ENCODE assay signal across 11 cellular contexts in the genomic region with DNA sequence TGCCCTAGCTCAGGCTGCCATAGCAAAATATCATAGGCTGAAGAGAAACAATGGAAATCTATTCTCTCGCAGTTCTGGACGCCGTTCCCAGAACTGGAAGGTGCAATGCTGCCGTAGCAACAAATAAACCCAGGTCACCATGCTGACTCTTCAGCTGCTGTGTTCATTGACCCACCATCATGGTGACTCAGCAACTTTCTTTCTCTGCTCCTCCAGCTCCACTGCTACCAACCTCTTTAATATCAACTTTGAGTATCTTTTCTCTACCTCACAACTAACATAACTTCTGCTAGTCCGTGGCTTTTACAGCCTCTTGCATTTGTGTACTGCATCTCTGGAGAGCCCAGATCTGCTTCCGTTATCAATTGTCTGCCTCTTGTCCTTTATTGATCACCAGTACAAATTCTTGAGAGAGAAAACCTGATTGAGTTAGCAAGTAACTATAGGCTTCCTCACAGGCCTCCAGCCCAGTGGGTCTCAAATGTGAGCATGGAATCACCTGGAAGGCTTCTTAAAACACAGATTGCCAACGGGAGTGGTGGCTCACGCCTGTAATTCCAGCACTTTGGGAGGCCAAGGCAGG. TPM values are rescaled to one million over a fixed set of nuclear protein-coding genes. Genes with fewer than 3 reads are reported as not detected.
DNase-seq lines count a peak whose midpoint lies in the region; ATAC-seq, FAIRE-seq and TF ChIP-seq lines count a peak whose summit lies in the region.
"Had no signal": no experiment of that assay in that cellular context is flagged by ENCODE, and none has a peak within 500 bp of the region (broad histone marks: within the 10 kb centered on the region; RNA-seq: fewer than 3 reads in every experiment).

No MANE protein-coding gene starts in this region.

- no peak for TF ChIP-seq EP300 in Ishikawa (IDR thresholded peaks at IDR 0.05; ENCODE audit: borderline replicate concordance)

- no peak for TF ChIP-seq RAD21 in Ishikawa (IDR thresholded peaks at IDR 0.05; ENCODE audit: low read depth)

- H3K36me3 ChIP-seq in astrocyte (ENCODE audit: insufficient read depth, low read length) = no peaks in the 10 kb centered on the region
- no peaks in the 10 kb centered on the region for H3K36me3 ChIP-seq in prostate gland
- H3K36me3 ChIP-seq: SJSA1 had no signal

- H3K27me3 ChIP-seq in astrocyte (ENCODE audit: insufficient read depth, low read length) = no peaks in the 10 kb centered on the region
- no peaks in the 10 kb centered on the region for H3K27me3 ChIP-seq in prostate gland (replicated peaks; ENCODE audit: insufficient read depth)
- H3K27me3 ChIP-seq: SJSA1 had no signal

- WGBS in prostate gland = 95% methylated on average over 8 of the region's 8 CpGs

- no peaks in the 10 kb centered on the region for H3K9me3 Mint-ChIP-seq in astrocyte (ENCODE audit: unreplicated experiment)

- no peak overlapping the region for H3K4me2 ChIP-seq in astrocyte (ENCODE audit: low read length)

- no peak for ATAC-seq in GM18867 (IDR thresholded peaks at IDR 0.05; ENCODE audit: unreplicated experiment)

- no peak overlapping the region for H3K9ac ChIP-seq in astrocyte (ENCODE audit: low read length)

- TF ChIP-seq CTCF in astrocyte (IDR thresholded peaks at IDR 0.05; ENCODE audit: insufficient read depth, low read depth, low read length) (no peak), prostate gland (IDR thresholded peaks at IDR 0.05) (no peak)

- no peaks in the 10 kb centered on the region for H3K36me3 Mint-ChIP-seq in astrocyte (ENCODE audit: low read depth, unreplicated experiment)

- FAIRE-seq in astrocyte (lab: Jason Lieb, UNC) = no peak
- FAIRE-seq: urothelium cell line had no signal

- no peaks in the 10 kb centered on the region for H3K27me3 Mint-ChIP-seq in astrocyte (ENCODE audit: low read depth, unreplicated experiment)

- DNase-seq in EL = peak; percentile 6
- no peak for DNase-seq in astrocyte (ENCODE audit: low read depth)
- DNase-seq in lung microvascular endothelial cell (ENCODE audit: low read depth in 2 of 2) = peak; percentile 27 to 30
- DNase-seq in prostate gland (ENCODE audit: low spot score) = no peak
- no peak for DNase-seq in DMS79 treated with DMSO at 0.1 percent for 48 hours (lab: John Stamatoyannopoulos, UW)
- DNase-seq: activated naive CD4-positive, alpha-beta T cell treated with anti-CD3 and anti-CD28 coated beads, Interleukin-2, amount 50 U/mL, for 16 hours; NCI-H2081 treated with DMSO at 0.1 percent for 48 hours had no signal

- H4K20me1 ChIP-seq in astrocyte (ENCODE audit: insufficient read depth, low read length) = no peaks in the 10 kb centered on the region

- H3K79me2 ChIP-seq in astrocyte (ENCODE audit: insufficient read depth, low read length) = no peaks in the 10 kb centered on the region

- H3K9me3 ChIP-seq in astrocyte (ENCODE audit: insufficient read depth, low read depth, low read length) = no peaks in the 10 kb centered on the region
- no peaks in the 10 kb centered on the region for H3K9me3 ChIP-seq in prostate gland
- H3K9me3 ChIP-seq: SJSA1 had no signal

- no peaks in the 10 kb centered on the region for H3K4me1 ChIP-seq in astrocyte (ENCODE audit: insufficient read depth, low read length)
- H3K4me1 ChIP-seq in prostate gland (replicated peaks) = no peaks in the 10 kb centered on the region

- H3K4me3 ChIP-seq in astrocyte (ENCODE audit: insufficient read depth, low read depth, low read length) (no peak overlapping the region), prostate gland (no peak overlapping the region)
- H3K4me3 ChIP-seq: SJSA1 had no signal

- no peak overlapping the region for H3K4me3 Mint-ChIP-seq in astrocyte (ENCODE audit: unreplicated experiment)

- peak overlapping the region; percentile 50 for H2AFZ ChIP-seq in astrocyte (ENCODE audit: low read depth, low read length)

- intact Hi-C loops in prostate gland (cut with DNase I) = no loop called here

- H3K27ac ChIP-seq in astrocyte (ENCODE audit: low read depth, low read length) = no peak overlapping the region
- H3K27ac ChIP-seq in prostate gland = no peak overlapping the region
- H3K27ac ChIP-seq: SJSA1 had no signal

- peaks cover 3% of the 10 kb centered on the region for H3K4me1 Mint-ChIP-seq in astrocyte (ENCODE audit: low read depth, unreplicated experiment)

- peak overlapping the region; percentile 8 for H3K27ac Mint-ChIP-seq in astrocyte (ENCODE audit: unreplicated experiment)

- no peak for TF ChIP-seq POLR2A in prostate gland (IDR thresholded peaks at IDR 0.05)

TF ChIP-seq in Ishikawa, 13 proteins besides CTCF, POLR2A, EP300 and RAD21:
- TF ChIP-seq CREB1 (IDR thresholded peaks at IDR 0.05; ENCODE audit: low read depth) (no peak), YY1 (IDR thresholded peaks at IDR 0.05; ENCODE audit: low read depth) (peak; percentile 55; the same call in 1 of the 2 replicates)

RNA-seq across cellular contexts. Expression of gene SLC30A5, which starts 47.3 kb away (rescaled TPM):
- total RNA-seq in astrocyte (58.8 and 62.1 TPM in 2 replicates), lung microvascular endothelial cell (39.2 and 72.4 TPM in 2 replicates), prostate gland (10 to 100 TPM; 72.2 to 79.3 TPM)

Comparison
In these comparisons a context has a peak if more than half of its experiments do, and no peak if none do; other contexts are left out.
1. DNase-seq: peak in EL (single experiment) and lung microvascular endothelial cell (2 of 2); none in astrocyte (single experiment), prostate gland (single experiment) and DMS79 treated with DMSO at 0.1 percent for 48 hours (single experiment).